ENCODE assay signal across 22 cellular contexts in genomic region chr1:233490488-233490887, GRCh38.
DNase-seq lines count a peak whose midpoint lies in the region; ATAC-seq and TF ChIP-seq lines count a peak whose summit lies in the region.
"Had no signal": no experiment of that assay in that cellular context is flagged by ENCODE, and none has a peak within 500 bp of the region (broad histone marks: within the 10 kb centered on the region; RNA-seq: fewer than 3 reads in every experiment).

No MANE protein-coding gene starts in this region.

- no peak overlapping the region for H3K27ac Mint-ChIP-seq in Caco-2 (ENCODE audit: unreplicated experiment)
- H3K27ac Mint-ChIP-seq in GM23338 = no peak overlapping the region
- H3K27ac Mint-ChIP-seq: activated CD4-positive, alpha-beta T cell treated with anti-CD3 and anti-CD28 coated beads, Interleukin-2, amount 10 ng/mL, durations not matched to agents 24 days and 14 days; activated naive CD8-positive, alpha-beta T cell treated with anti-CD3 and anti-CD28 coated beads, Interleukin-2, amount 10 ng/mL, durations not matched to agents 7 days and 5 days; activated T-helper 17 cell treated with anti-CD3 and anti-CD28 coated beads, Interleukin-2, amount 50 U/mL, for 72 hours; naive thymus-derived CD4-positive, alpha-beta T cell; T-helper 1 cell treated with Interleukin-12 subunit alpha and Interleukin-12 subunit beta and Interleukin-4 antibody, amounts not matched to agents 30 μg/mL and 1 μg/mL, for 36 hours had no signal

- no peaks in the 10 kb centered on the region for H3K36me3 Mint-ChIP-seq in Caco-2 (ENCODE audit: insufficient read depth, unreplicated experiment)
- peaks cover 23% of the 10 kb centered on the region for H3K36me3 Mint-ChIP-seq in GM23338 (ENCODE audit: low read depth)
- H3K36me3 Mint-ChIP-seq: activated naive CD8-positive, alpha-beta T cell treated with anti-CD3 and anti-CD28 coated beads, Interleukin-2, amount 10 ng/mL, durations not matched to agents 7 days and 5 days had no signal

- H3K4me3 ChIP-seq in Caco-2 (ENCODE audit: low read depth, low read length) (no peak overlapping the region), GM23338 (no peak overlapping the region)
- H3K4me3 ChIP-seq: PC-9, vagina had no signal

- no peak overlapping the region for H3K27ac ChIP-seq in GM23338 (ENCODE audit: low read depth)
- H3K27ac ChIP-seq: PC-9, vagina had no signal

- H3K4me3 Mint-ChIP-seq in Caco-2 (ENCODE audit: unreplicated experiment) = no peak overlapping the region
- H3K4me3 Mint-ChIP-seq in GM23338 = no peak overlapping the region
- H3K4me3 Mint-ChIP-seq: activated CD4-positive, alpha-beta T cell treated with anti-CD3 and anti-CD28 coated beads, Interleukin-2, amount 10 ng/mL, durations not matched to agents 24 days and 14 days; activated naive CD8-positive, alpha-beta T cell treated with anti-CD3 and anti-CD28 coated beads, Interleukin-2, amount 10 ng/mL, durations not matched to agents 7 days and 5 days; activated T-helper 17 cell treated with anti-CD3 and anti-CD28 coated beads, Interleukin-2, amount 50 U/mL, for 72 hours; naive thymus-derived CD4-positive, alpha-beta T cell; T-helper 1 cell treated with Interleukin-12 subunit alpha and Interleukin-12 subunit beta and Interleukin-4 antibody, amounts not matched to agents 30 μg/mL and 1 μg/mL, for 36 hours had no signal

- no peak for ATAC-seq in HG03159 (IDR thresholded peaks at IDR 0.05; ENCODE audit: unreplicated experiment)
- ATAC-seq in GM23338 = no peak
- ATAC-seq: activated T-helper 17 cell treated with anti-CD3 and anti-CD28 coated beads, Interleukin-2, amount 50 U/mL, for 72 hours; left cardiac atrium; naive thymus-derived CD4-positive, alpha-beta T cell had no signal

- no peaks in the 10 kb centered on the region for H4K20me1 ChIP-seq in GM23338 (replicated peaks; ENCODE audit: insufficient read depth)

- no peak for TF ChIP-seq CTCF in Caco-2 (IDR thresholded peaks at IDR 0.05; ENCODE audit: insufficient read depth in 1 of 2, low read depth in 1 of 2, low read length in 1 of 2, severe bottlenecking in 1 of 2, unreplicated experiment in 1 of 2)
- TF ChIP-seq CTCF in GM23338 (conservative IDR thresholded peaks at IDR 0.05; ENCODE audit: low read depth in 2 of 2) = no peak

- no peak overlapping the region for H3K4me2 ChIP-seq in GM23338
- H3K4me2 ChIP-seq: PC-9 had no signal

- CTCF ChIA-PET in Caco-2 (lab: Charles Lee) = no interaction called here

- POLR2A ChIA-PET in Caco-2 (lab: Charles Lee) = no interaction called here

- H3K27me3 ChIP-seq in Caco-2 (replicated peaks; ENCODE audit: control insufficient read depth, insufficient read depth, low read length) = no peaks in the 10 kb centered on the region
- no peaks in the 10 kb centered on the region for H3K27me3 ChIP-seq in GM23338 (ENCODE audit: insufficient read depth)
- H3K27me3 ChIP-seq: vagina had no signal

- peak; percentile 41 for DNase-seq in NCI-H82 (lab: John Stamatoyannopoulos, UW)
- DNase-seq in NCI-H82 treated with DMSO at 0.1 percent for 48 hours (lab: John Stamatoyannopoulos, UW; ENCODE audit: unreplicated experiment) = no peak
- DNase-seq in NCI-H2171 treated with DMSO at 0.1 percent for 48 hours (lab: John Stamatoyannopoulos, UW) = peak; percentile 99
- peak; percentile 97 for DNase-seq in cerebellar cortex (ENCODE audit: low spot score)
- no peak for DNase-seq in Caco-2
- DNase-seq in mesenteric fat pad (ENCODE audit: low spot score) = no peak
- no peak for DNase-seq in GM23338 (ENCODE audit: low spot score)
- DNase-seq: ACHN; activated CD4-positive, alpha-beta T cell treated with anti-CD3 and anti-CD28 coated beads, Interleukin-2, amount 10 ng/mL, durations not matched to agents 24 days and 14 days; activated naive CD8-positive, alpha-beta T cell treated with anti-CD3 and anti-CD28 coated beads, Interleukin-2, amount 10 ng/mL, durations not matched to agents 7 days and 5 days; KG1; left cardiac atrium; mesendoderm; MV-4-11; naive thymus-derived CD4-positive, alpha-beta T cell; NCI-H526; PC-9; SIG-M5 had no signal

- H3K27me3 Mint-ChIP-seq in Caco-2 (ENCODE audit: insufficient read depth, unreplicated experiment) (no peaks in the 10 kb centered on the region), GM23338 (ENCODE audit: insufficient read depth, low read depth, poor library complexity) (no peaks in the 10 kb centered on the region)

- H3K36me3 ChIP-seq in Caco-2 (ENCODE audit: control insufficient read depth, insufficient read depth, low read length) = no peaks in the 10 kb centered on the region
- H3K36me3 ChIP-seq in GM23338 (ENCODE audit: insufficient read depth) = peaks cover 5% of the 10 kb centered on the region; the same call in 1 of the 2 replicates
- H3K36me3 ChIP-seq: vagina had no signal

- H3K9me3 ChIP-seq in Caco-2 = no peaks in the 10 kb centered on the region
- H3K9me3 ChIP-seq: vagina had no signal

- H3K9me2 ChIP-seq in GM23338 (ENCODE audit: insufficient read depth) = no peaks in the 10 kb centered on the region

- no peak overlapping the region for H2AFZ ChIP-seq in GM23338
- H2AFZ ChIP-seq: PC-9 had no signal

- intact Hi-C loops in Caco-2 (cut with micrococcal nuclease; ENCODE audit: unreplicated experiment) = no loop called here

- no TSS peak for BruUV-seq in Caco-2 (replicated peaks; lab: Mats Ljungman, UMichigan)

- H3F3A ChIP-seq in GM23338 (replicated peaks; ENCODE audit: low read depth) = no peaks in the 10 kb centered on the region

- H3K79me2 ChIP-seq in GM23338 (replicated peaks; ENCODE audit: insufficient read depth) = no peaks in the 10 kb centered on the region

- no peaks in the 10 kb centered on the region for H3K4me1 ChIP-seq in Caco-2
- H3K4me1 ChIP-seq in GM23338 (ENCODE audit: insufficient read depth) = peaks cover 15% of the 10 kb centered on the region
- H3K4me1 ChIP-seq: vagina had no signal

- H3K9me3 Mint-ChIP-seq in Caco-2 (ENCODE audit: unreplicated experiment) (peaks cover 10% of the 10 kb centered on the region), GM23338 (peaks cover 16% of the 10 kb centered on the region)
- H3K9me3 Mint-ChIP-seq: activated CD4-positive, alpha-beta T cell treated with anti-CD3 and anti-CD28 coated beads, Interleukin-2, amount 10 ng/mL, durations not matched to agents 24 days and 14 days; activated naive CD8-positive, alpha-beta T cell treated with anti-CD3 and anti-CD28 coated beads, Interleukin-2, amount 10 ng/mL, durations not matched to agents 7 days and 5 days; activated T-helper 17 cell treated with anti-CD3 and anti-CD28 coated beads, Interleukin-2, amount 50 U/mL, for 72 hours; T-helper 1 cell treated with Interleukin-12 subunit alpha and Interleukin-12 subunit beta and Interleukin-4 antibody, amounts not matched to agents 30 μg/mL and 1 μg/mL, for 36 hours had no signal

- H3K4me1 Mint-ChIP-seq in Caco-2 (ENCODE audit: low read depth, unreplicated experiment) = no peaks in the 10 kb centered on the region
- peaks cover 18% of the 10 kb centered on the region for H3K4me1 Mint-ChIP-seq in GM23338
- H3K4me1 Mint-ChIP-seq: activated CD4-positive, alpha-beta T cell treated with anti-CD3 and anti-CD28 coated beads, Interleukin-2, amount 10 ng/mL, durations not matched to agents 24 days and 14 days; activated naive CD8-positive, alpha-beta T cell treated with anti-CD3 and anti-CD28 coated beads, Interleukin-2, amount 10 ng/mL, durations not matched to agents 7 days and 5 days; activated T-helper 17 cell treated with anti-CD3 and anti-CD28 coated beads, Interleukin-2, amount 50 U/mL, for 72 hours; naive thymus-derived CD4-positive, alpha-beta T cell had no signal

TF ChIP-seq in GM23338, 12 proteins besides CTCF, POLR2A, EP300 and RAD21 (continues in another document):
- TF ChIP-seq EZH2 (IDR thresholded peaks at IDR 0.05; ENCODE audit: low read depth, unreplicated experiment) = no peak
- no peak for TF ChIP-seq EZH2phosphoT487 (IDR thresholded peaks at IDR 0.05; ENCODE audit: unreplicated experiment)
- no peak for TF ChIP-seq ZNF114 (CRISPR knock-in tag; IDR thresholded peaks at IDR 0.05)
- TF ChIP-seq ETS1 (IDR thresholded peaks at IDR 0.05) = no peak
- TF ChIP-seq POLR2AphosphoS5 (IDR thresholded peaks at IDR 0.05; ENCODE audit: low read depth) = no peak
- no peak for TF ChIP-seq CREB1 (CRISPR knock-in tag; IDR thresholded peaks at IDR 0.05; ENCODE audit: low read depth)

Comparison
In these comparisons a context has a peak if more than half of its experiments do, and no peak if none do; other contexts are left out.
1. DNase-seq: peak in NCI-H82 (single experiment), NCI-H2171 treated with DMSO at 0.1 percent for 48 hours (single experiment) and cerebellar cortex (single experiment); none in NCI-H82 treated with DMSO at 0.1 percent for 48 hours (single experiment), Caco-2 (0 of 2), mesenteric fat pad (single experiment) and GM23338 (single experiment).